ENCODE assay signal across 24 cellular contexts in genomic region chr20:23907579-23907978, GRCh38.
"Had no signal": no experiment of that assay in that cellular context is flagged by ENCODE, and none has a peak within 500 bp of the region (broad histone marks: within the 10 kb centered on the region; RNA-seq: fewer than 3 reads in every experiment).

No MANE protein-coding gene starts in this region.

- H3K27ac ChIP-seq: colonic mucosa, coronary artery, dorsolateral prefrontal cortex, epithelial cell of prostate, esophagus muscularis mucosa, esophagus squamous epithelium, foreskin keratinocyte, gastrocnemius medialis, gastroesophageal sphincter, heart left ventricle, heart right ventricle had no signal

- H3K4me1 Mint-ChIP-seq: endodermal cell had no signal

- H3K4me3 Mint-ChIP-seq: dendritic cell treated with granulocyte-macrophage colony-stimulating factor and Interleukin-4, amounts not matched to agents 40 ng/mL and 50 ng/mL, for 4 days; effector memory CD8-positive, alpha-beta T cell; endodermal cell had no signal

- H3K4me3 ChIP-seq: colonic mucosa, coronary artery, dorsolateral prefrontal cortex, esophagus muscularis mucosa, esophagus squamous epithelium, gastrocnemius medialis, gastroesophageal sphincter, heart left ventricle, heart right ventricle had no signal

- H3K36me3 ChIP-seq: colonic mucosa, esophagus muscularis mucosa, esophagus squamous epithelium, gastrocnemius medialis, gastroesophageal sphincter, heart left ventricle, heart right ventricle had no signal

- H3K27ac Mint-ChIP-seq: dendritic cell treated with granulocyte-macrophage colony-stimulating factor and Interleukin-4, amounts not matched to agents 40 ng/mL and 50 ng/mL, for 4 days; endodermal cell had no signal

- DNase-seq: colonic mucosa; cortex of kidney; dermis blood vessel endothelial cell; dorsolateral prefrontal cortex; effector CD4-positive, alpha-beta T cell; effector CD8-positive, alpha-beta T cell; effector memory CD4-positive, alpha-beta T cell; effector memory CD8-positive, alpha-beta T cell; endodermal cell; erythroblast; esophagus squamous epithelium; foreskin fibroblast; foreskin keratinocyte; foreskin melanocyte; gastrocnemius medialis; glutamatergic neuron; head of caudate nucleus; heart left ventricle; heart right ventricle had no signal

- H3K9me3 ChIP-seq: colonic mucosa, gastrocnemius medialis had no signal

- H3K4me1 ChIP-seq: colonic mucosa, esophagus muscularis mucosa, esophagus squamous epithelium, foreskin keratinocyte, gastrocnemius medialis, gastroesophageal sphincter, heart left ventricle, heart right ventricle had no signal
